Comparison of ENCODE assay signal across 14 cellular contexts in genomic region chr2:216985658-216986141, GRCh38.
DNase-seq lines count a peak whose midpoint lies in the region; ATAC-seq lines count a peak whose summit lies in the region.
"Had no signal": no experiment of that assay in that cellular context is flagged by ENCODE, and none has a peak within 500 bp of the region (broad histone marks: within the 10 kb centered on the region; RNA-seq: fewer than 3 reads in every experiment).

No MANE protein-coding gene starts in this region.

- no peak overlapping the region for H3K27ac Mint-ChIP-seq in immature natural killer cell
- H3K27ac Mint-ChIP-seq in activated T-cell treated with anti-CD3 and anti-CD28 coated beads, Interleukin-2, amount 50 U/mL, for 72 hours = no peak overlapping the region

- DNase-seq in DMS53 treated with DMSO at 0.1 percent for 48 hours (lab: John Stamatoyannopoulos, UW; ENCODE audit: unreplicated experiment) (peak; percentile 74), NCI-H187 (lab: John Stamatoyannopoulos, UW) (peak; percentile 54 to 75), NCI-H748 (lab: John Stamatoyannopoulos, UW; ENCODE audit: unreplicated experiment) (peak; percentile 100), mesendoderm (peak; percentile 38), immature natural killer cell (no peak), HT-29 (ENCODE audit: low spot score) (no peak)
- no peak for DNase-seq in activated T-cell treated with anti-CD3 and anti-CD28 coated beads, Interleukin-2, amount 50 U/mL, for 72 hours
- DNase-seq: ACHN; activated effector memory CD4-positive, alpha-beta T cell treated with anti-CD3 and anti-CD28 coated beads, Interleukin-2, amount 50 U/mL, for 16 hours; mesenchymal stem cell; SK-N-SH; spleen had no signal

- no peaks in the 10 kb centered on the region for H3K4me1 ChIP-seq in mesendoderm (ENCODE audit: control insufficient read depth, low read depth, low read length)

- H3K4me3 ChIP-seq in mesendoderm (ENCODE audit: low read length) = no peak overlapping the region
- H3K4me3 ChIP-seq: ovary, spleen had no signal

- peaks cover 5 to 12% (median 7%) of the 10 kb centered on the region in 3 donors for H3K27me3 Mint-ChIP-seq in immature natural killer cell (ENCODE audit: low read depth in 3 of 3)
- H3K27me3 Mint-ChIP-seq in activated T-cell treated with anti-CD3 and anti-CD28 coated beads, Interleukin-2, amount 50 U/mL, for 72 hours (ENCODE audit: low read depth) = peaks cover 15% of the 10 kb centered on the region

- no peak for ATAC-seq in GM19463 (IDR thresholded peaks at IDR 0.05; ENCODE audit: unreplicated experiment)
- no peak for ATAC-seq in activated T-cell treated with anti-CD3 and anti-CD28 coated beads, Interleukin-2, amount 50 U/mL, for 72 hours (replicated peaks in 1 of 2)

- no peaks in the 10 kb centered on the region for H3K27me3 ChIP-seq in mesendoderm (ENCODE audit: insufficient read depth, low read length, poor library complexity)
- H3K27me3 ChIP-seq: ovary had no signal

- H2BK15ac ChIP-seq in mesendoderm (replicated peaks; ENCODE audit: low read depth) = no peak overlapping the region

- WGBS in mesendoderm (ENCODE audit: extremely low coverage, insufficient coverage, low lambda C conversion rate) = no CpG with 5 or more reads among the region's 13 CpGs

- no peak overlapping the region for H2BK5ac ChIP-seq in mesendoderm (ENCODE audit: low read length)

- no peak overlapping the region for H3K18ac ChIP-seq in mesendoderm (ENCODE audit: low read length)

- H3K4me1 Mint-ChIP-seq in immature natural killer cell = no peaks in the 10 kb centered on the region
- no peaks in the 10 kb centered on the region for H3K4me1 Mint-ChIP-seq in activated T-cell treated with anti-CD3 and anti-CD28 coated beads, Interleukin-2, amount 50 U/mL, for 72 hours (ENCODE audit: low read depth)

- H3K36me3 Mint-ChIP-seq in immature natural killer cell = no peaks in the 10 kb centered on the region
- H3K36me3 Mint-ChIP-seq in activated T-cell treated with anti-CD3 and anti-CD28 coated beads, Interleukin-2, amount 50 U/mL, for 72 hours (ENCODE audit: insufficient read depth in 2 of 2) = no peaks in the 10 kb centered on the region

- H2AK5ac ChIP-seq in mesendoderm (ENCODE audit: low read length) = no peak overlapping the region

- no peaks in the 10 kb centered on the region for H3K79me1 ChIP-seq in mesendoderm (ENCODE audit: low read length)

- H3K23ac ChIP-seq in mesendoderm (ENCODE audit: low read length) = no peak overlapping the region

- H3K56ac ChIP-seq in mesendoderm (ENCODE audit: low read length) = no peak overlapping the region

- H3K9ac ChIP-seq in mesendoderm (ENCODE audit: low read length) = no peak overlapping the region
- H3K9ac ChIP-seq: SK-N-SH had no signal

- H3K36me3 ChIP-seq in mesendoderm (ENCODE audit: control insufficient read depth, insufficient read depth, low read length) = no peaks in the 10 kb centered on the region
- H3K36me3 ChIP-seq: ovary, spleen had no signal

- H2BK120ac ChIP-seq in mesendoderm (ENCODE audit: low read depth, low read length) = no peak overlapping the region

- H3K79me2 ChIP-seq in mesendoderm (ENCODE audit: control insufficient read depth, insufficient read depth, low read length) = no peaks in the 10 kb centered on the region

- no peak overlapping the region for H4K5ac ChIP-seq in mesendoderm (ENCODE audit: low read length)

- H3K4me2 ChIP-seq in mesendoderm (ENCODE audit: low read length) = no peak overlapping the region
- H3K4me2 ChIP-seq: SK-N-SH had no signal

- H3K9me3 Mint-ChIP-seq in immature natural killer cell = peaks cover 0 to 1% (median 0%) of the 10 kb centered on the region in 6 donors
- peaks cover 0 to 1% of the 10 kb centered on the region in 2 donors for H3K9me3 Mint-ChIP-seq in activated T-cell treated with anti-CD3 and anti-CD28 coated beads, Interleukin-2, amount 50 U/mL, for 72 hours

- H3K27ac ChIP-seq in mesendoderm (ENCODE audit: low read depth, low read length) = no peak overlapping the region
- H3K27ac ChIP-seq: ovary, spleen had no signal

- H3K4ac ChIP-seq in mesendoderm (ENCODE audit: low read depth, low read length) = no peak overlapping the region

- no peak overlapping the region for H4K8ac ChIP-seq in mesendoderm (ENCODE audit: low read depth, low read length)

- H3K4me3 Mint-ChIP-seq in immature natural killer cell = no peak overlapping the region
- no peak overlapping the region for H3K4me3 Mint-ChIP-seq in activated T-cell treated with anti-CD3 and anti-CD28 coated beads, Interleukin-2, amount 50 U/mL, for 72 hours

Comparison
In these comparisons a context has a peak if more than half of its experiments do, and no peak if none do; other contexts are left out.
1. DNase-seq: peak in DMS53 treated with DMSO at 0.1 percent for 48 hours (single experiment), NCI-H187 (2 of 2), NCI-H748 (single experiment) and mesendoderm (single experiment); none in immature natural killer cell (0 of 3), activated T-cell treated with anti-CD3 and anti-CD28 coated beads, Interleukin-2, amount 50 U/mL, for 72 hours (0 of 2) and HT-29 (single experiment).